9 cellular contexts compared by ENCODE assay signal in the genomic region with DNA sequence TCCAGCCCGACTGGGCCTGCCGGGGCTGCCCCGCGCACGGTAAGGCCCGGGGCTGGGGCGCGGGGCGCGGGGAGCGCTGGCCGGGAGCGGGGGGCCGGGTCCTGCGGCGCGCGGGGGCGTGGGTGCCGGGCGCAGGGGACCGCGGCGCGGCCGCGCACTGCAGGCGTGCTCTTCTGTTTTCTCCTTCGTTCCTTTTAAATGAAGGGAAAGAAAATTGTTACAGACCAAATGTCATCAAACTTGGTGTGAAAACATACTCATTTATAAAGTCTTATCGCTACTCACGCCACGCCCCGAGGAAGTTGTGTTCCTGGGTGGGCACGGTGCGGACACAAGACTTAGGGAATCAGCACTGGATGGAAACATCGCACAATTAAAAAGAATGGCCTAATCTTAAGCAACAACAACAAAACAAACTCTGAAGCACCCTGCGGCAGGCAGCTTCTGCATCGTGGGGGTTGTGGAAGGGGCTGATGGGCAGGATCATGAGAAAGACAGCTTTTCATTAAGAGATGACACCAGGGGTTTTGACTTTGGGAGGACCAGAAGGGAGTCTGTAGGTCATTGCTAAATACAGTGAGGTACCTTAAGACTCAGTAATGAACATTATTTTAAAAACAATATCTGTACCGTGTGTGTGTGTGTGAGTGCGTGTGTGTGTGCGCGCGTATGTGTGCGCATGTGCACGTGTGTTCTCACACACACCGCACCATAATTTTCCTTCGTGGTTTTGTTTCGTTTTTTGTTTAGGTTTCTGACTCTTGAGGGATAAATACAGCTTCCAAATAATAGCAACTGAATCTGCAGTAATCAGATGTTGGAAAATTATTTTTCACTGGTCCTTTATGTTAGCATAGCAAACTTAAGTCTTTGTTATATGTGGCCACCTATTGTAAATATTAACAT. TPM values are rescaled to one million over a fixed set of nuclear protein-coding genes. Genes with fewer than 3 reads are reported as not detected.
DNase-seq lines count a peak whose midpoint lies in the region; ATAC-seq and TF ChIP-seq lines count a peak whose summit lies in the region.
"Had no signal": no experiment of that assay in that cellular context is flagged by ENCODE, and none has a peak within 500 bp of the region (broad histone marks: within the 10 kb centered on the region; RNA-seq: fewer than 3 reads in every experiment).

No MANE protein-coding gene starts in this region.

- WGBS in HUES64, result 5% methylated on average over 46 of the region's 48 CpGs

- H3K27me3 ChIP-seq in HUES64 (ENCODE audit: insufficient read depth, low read length) (peaks cover 8% of the 10 kb centered on the region; the same call in 1 of the 2 replicates), iPS-20b (ENCODE audit: insufficient read depth, low read length) (no peaks in the 10 kb centered on the region), skeletal muscle tissue (ENCODE audit: control insufficient read depth in 3 of 3, insufficient read depth in 3 of 3, low read length in 3 of 3) (peaks cover 24 to 29% (median 27%) of the 10 kb centered on the region in 3 donors)

- H3K4me1 ChIP-seq in HUES64 (ENCODE audit: insufficient read depth, low read length), result peaks cover 39% of the 10 kb centered on the region
- H3K4me1 ChIP-seq in iPS-20b (ENCODE audit: insufficient read depth, low read length), result peaks cover 31% of the 10 kb centered on the region
- peaks cover 0 to 4% (median 3%) of the 10 kb centered on the region in 3 donors for H3K4me1 ChIP-seq in skeletal muscle tissue (ENCODE audit: control insufficient read depth in 3 of 3, insufficient read depth in 3 of 3, low read length in 3 of 3)

- peak overlapping the region; percentile 65; the same call in 1 of the 2 replicates for H3K27ac ChIP-seq in HUES64 (ENCODE audit: low read depth, low read length)
- H3K27ac ChIP-seq in iPS-20b (ENCODE audit: low read length), result no peak overlapping the region
- no peak overlapping the region for H3K27ac ChIP-seq in skeletal muscle tissue (ENCODE audit: low read depth, low read length)

- H3K9me3 ChIP-seq in HUES64 (ENCODE audit: insufficient read depth, low read depth, low read length) (0 out of 2 replicates have a peak, but pooled peaks cover 3% of the 10 kb centered on the region), iPS-20b (ENCODE audit: insufficient read depth, low read depth, low read length) (no peaks in the 10 kb centered on the region), skeletal muscle tissue (ENCODE audit: control insufficient read depth in 3 of 3, low read length in 3 of 3) (no peaks in the 10 kb centered on the region)

- ATAC-seq in GM21360 (IDR thresholded peaks at IDR 0.05; ENCODE audit: unreplicated experiment), result no peak
- no peak for ATAC-seq in GM19467 (IDR thresholded peaks at IDR 0.05; ENCODE audit: unreplicated experiment)

- H3K36me3 ChIP-seq in HUES64 (ENCODE audit: insufficient read depth, low read length) (peaks cover 27% of the 10 kb centered on the region), iPS-20b (ENCODE audit: insufficient read depth, low read depth, low read length) (peaks cover 41% of the 10 kb centered on the region), skeletal muscle tissue (ENCODE audit: control insufficient read depth in 3 of 3, insufficient read depth in 3 of 3, low read length in 3 of 3) (no peaks in the 10 kb centered on the region)

- TF ChIP-seq CTCF in astrocyte of the cerebellum (IDR thresholded peaks at IDR 0.05; ENCODE audit: low read depth, low read length, missing control alignments) (no peak), GM10266 (IDR thresholded peaks at IDR 0.05; ENCODE audit: control insufficient read depth, insufficient read depth, low read depth, missing control alignments) (no peak)

- H3K4me3 ChIP-seq in HUES64 (ENCODE audit: low read length), result peak overlapping the region; percentile 96
- H3K4me3 ChIP-seq in astrocyte of the cerebellum (ENCODE audit: low read depth, low read length), result peak overlapping the region; percentile 61
- H3K4me3 ChIP-seq in iPS-20b (ENCODE audit: low read length), result peak overlapping the region; percentile 96
- H3K4me3 ChIP-seq in skeletal muscle tissue (ENCODE audit: low read length in 3 of 3), result peak overlapping the region in 2 of 3 donors; percentile 17 to 53

- DNase-seq in astrocyte of the cerebellum (ENCODE audit: low read depth) (no peak), GM10266 (ENCODE audit: extremely low spot score) (no peak), KG1 (lab: John Stamatoyannopoulos, UW) (no peak)
- DNase-seq: occipital lobe had no signal

- H3K9ac ChIP-seq in HUES64 (ENCODE audit: low read depth, low read length), result peak overlapping the region; percentile 71
- H3K9ac ChIP-seq in iPS-20b (ENCODE audit: low read depth, low read length), result peak overlapping the region; percentile 81; the same call in 1 of the 2 replicates
- no peak overlapping the region for H3K9ac ChIP-seq in skeletal muscle tissue (ENCODE audit: low read depth in 1 of 3, low read length in 3 of 3)

- in situ Hi-C loops in astrocyte of the cerebellum (cut with HindIII; ENCODE audit: low sequenced_read_pairs), result no loop called here

RNA-seq across cellular contexts. Expression of gene B3GALT5, which starts 0.5 kb away (rescaled TPM):
- polyA plus RNA-seq in HUES64 (2013, experiment 1 of 2), result 5.7 TPM
- 4.8 TPM for polyA plus RNA-seq in HUES64 (2013, experiment 2 of 2)
- under 0.01 TPM for total RNA-seq in skeletal muscle tissue

Comparison
In these comparisons a context has a peak if more than half of its experiments do, and no peak if none do; other contexts are left out.
1. H3K4me3 ChIP-seq: peak in every context shown above with its lines; median percentile 96 in HUES64; 96 in iPS-20b; 61 in astrocyte of the cerebellum; 35 in skeletal muscle tissue.
2. H3K9ac ChIP-seq: peak in HUES64 (single experiment) and iPS-20b (single experiment); none in skeletal muscle tissue (0 of 3).